ENCODE assay signal across 15 cellular contexts in genomic region chr6:44933113-44933512, GRCh38.
DNase-seq lines count a peak whose midpoint lies in the region; ATAC-seq lines count a peak whose summit lies in the region.
"Had no signal": no experiment of that assay in that cellular context is flagged by ENCODE, and none has a peak within 500 bp of the region (broad histone marks: within the 10 kb centered on the region; RNA-seq: fewer than 3 reads in every experiment).

No MANE protein-coding gene starts in this region.

- peaks cover 3% of the 10 kb centered on the region for H3K36me3 Mint-ChIP-seq in activated naive CD4-positive, alpha-beta T cell treated with anti-CD3 and anti-CD28 coated beads, Interleukin-2, amount 50 U/mL, for 24 hours
- no peaks in the 10 kb centered on the region for H3K36me3 Mint-ChIP-seq in T-helper 17 cell (ENCODE audit: low read depth)

- H3K4me1 ChIP-seq in effector memory CD4-positive, alpha-beta T cell (ENCODE audit: control insufficient read depth, insufficient read depth, low read length, poor library complexity, severe bottlenecking) = peaks cover 4% of the 10 kb centered on the region

- ATAC-seq in T-helper 17 cell (peak; percentile 37), HG03469 (IDR thresholded peaks at IDR 0.05; ENCODE audit: unreplicated experiment) (no peak)
- no peak for ATAC-seq in stimulated activated naive CD8-positive, alpha-beta T cell treated with anti-CD3 and anti-CD28 coated beads, Interleukin-15, amount 100 ng/mL, for 72 hours

- no peaks in the 10 kb centered on the region for H3K9me3 ChIP-seq in T-helper 17 cell (ENCODE audit: control insufficient read depth, low read length, poor library complexity, severe bottlenecking)
- H3K9me3 ChIP-seq in effector memory CD4-positive, alpha-beta T cell (ENCODE audit: control insufficient read depth, low read length) = no peaks in the 10 kb centered on the region
- H3K9me3 ChIP-seq: SJCRH30 had no signal

- no peak for DNase-seq in activated naive CD4-positive, alpha-beta T cell treated with anti-CD3 and anti-CD28 coated beads, Interleukin-2, amount 50 U/mL, for 16 hours
- no peak for DNase-seq in T-helper 17 cell
- DNase-seq in effector memory CD4-positive, alpha-beta T cell = no peak
- DNase-seq in stimulated activated naive CD8-positive, alpha-beta T cell treated with anti-CD3 and anti-CD28 coated beads, Interleukin-15, amount 100 ng/mL, for 72 hours = no peak
- DNase-seq in NCI-H510A (lab: John Stamatoyannopoulos, UW) = no peak
- DNase-seq in SHP77 (lab: John Stamatoyannopoulos, UW) = no peak
- DNase-seq: amygdala, NCI-H2227 treated with DMSO at 0.1 percent for 48 hours, SJCRH30, substantia nigra had no signal

- H3K27ac Mint-ChIP-seq in activated naive CD4-positive, alpha-beta T cell treated with anti-CD3 and anti-CD28 coated beads, Interleukin-2, amount 50 U/mL, for 24 hours = peak overlapping the region; percentile 91
- H3K27ac Mint-ChIP-seq in T-helper 17 cell = peak overlapping the region; percentile 99
- peak overlapping the region; percentile 6 to 92 for H3K27ac Mint-ChIP-seq in stimulated activated naive CD8-positive, alpha-beta T cell treated with anti-CD3 and anti-CD28 coated beads, Interleukin-15, amount 100 ng/mL, for 72 hours

- H3K27ac ChIP-seq in effector memory CD4-positive, alpha-beta T cell (ENCODE audit: insufficient read depth, low read length, poor library complexity, severe bottlenecking) = peak overlapping the region; percentile 78
- H3K27ac ChIP-seq: epithelial cell of prostate, SJCRH30 had no signal

- no peaks in the 10 kb centered on the region for H3K27me3 ChIP-seq in effector memory CD4-positive, alpha-beta T cell (replicated peaks; ENCODE audit: control insufficient read depth, insufficient read depth, low read length, poor library complexity, severe bottlenecking)
- H3K27me3 ChIP-seq: SJCRH30 had no signal

- H3K36me3 ChIP-seq in effector memory CD4-positive, alpha-beta T cell (ENCODE audit: control insufficient read depth, insufficient read depth, low read length) = no peaks in the 10 kb centered on the region
- H3K36me3 ChIP-seq: SJCRH30 had no signal

- peaks cover 60% of the 10 kb centered on the region for H3K4me1 Mint-ChIP-seq in activated naive CD4-positive, alpha-beta T cell treated with anti-CD3 and anti-CD28 coated beads, Interleukin-2, amount 50 U/mL, for 24 hours
- H3K4me1 Mint-ChIP-seq in T-helper 17 cell = peaks cover 27% of the 10 kb centered on the region
- peaks cover 57% of the 10 kb centered on the region for H3K4me1 Mint-ChIP-seq in stimulated activated naive CD8-positive, alpha-beta T cell treated with anti-CD3 and anti-CD28 coated beads, Interleukin-15, amount 100 ng/mL, for 72 hours
- H3K4me1 Mint-ChIP-seq: neural crest cell had no signal

- H3K27me3 Mint-ChIP-seq in activated naive CD4-positive, alpha-beta T cell treated with anti-CD3 and anti-CD28 coated beads, Interleukin-2, amount 50 U/mL, for 24 hours = no peaks in the 10 kb centered on the region
- no peaks in the 10 kb centered on the region for H3K27me3 Mint-ChIP-seq in T-helper 17 cell
- H3K27me3 Mint-ChIP-seq in stimulated activated naive CD8-positive, alpha-beta T cell treated with anti-CD3 and anti-CD28 coated beads, Interleukin-15, amount 100 ng/mL, for 72 hours = no peaks in the 10 kb centered on the region
- H3K27me3 Mint-ChIP-seq: IgD-negative memory B cell had no signal

- peak overlapping the region; percentile 49 for H3K4me3 ChIP-seq in effector memory CD4-positive, alpha-beta T cell (ENCODE audit: insufficient read depth, low read depth, low read length, poor library complexity, severe bottlenecking)
- H3K4me3 ChIP-seq: SJCRH30 had no signal

- H3K4me3 Mint-ChIP-seq in activated naive CD4-positive, alpha-beta T cell treated with anti-CD3 and anti-CD28 coated beads, Interleukin-2, amount 50 U/mL, for 24 hours = peak overlapping the region; percentile 87
- peak overlapping the region; percentile 89 for H3K4me3 Mint-ChIP-seq in T-helper 17 cell
- peak overlapping the region; percentile 61 to 83 for H3K4me3 Mint-ChIP-seq in stimulated activated naive CD8-positive, alpha-beta T cell treated with anti-CD3 and anti-CD28 coated beads, Interleukin-15, amount 100 ng/mL, for 72 hours
- H3K4me3 Mint-ChIP-seq: neural crest cell had no signal

- peaks cover 3% of the 10 kb centered on the region for H3K9me3 Mint-ChIP-seq in activated naive CD4-positive, alpha-beta T cell treated with anti-CD3 and anti-CD28 coated beads, Interleukin-2, amount 50 U/mL, for 24 hours
- H3K9me3 Mint-ChIP-seq in stimulated activated naive CD8-positive, alpha-beta T cell treated with anti-CD3 and anti-CD28 coated beads, Interleukin-15, amount 100 ng/mL, for 72 hours = no peaks in the 10 kb centered on the region
- H3K9me3 Mint-ChIP-seq: neural crest cell had no signal

Comparison
In these comparisons a context has a peak if more than half of its experiments do, and no peak if none do; other contexts are left out.
1. H3K27ac Mint-ChIP-seq: peak in every context shown above with its lines; median percentile 99 in T-helper 17 cell; 91 in activated naive CD4-positive, alpha-beta T cell treated with anti-CD3 and anti-CD28 coated beads, Interleukin-2, amount 50 U/mL, for 24 hours; 49 in stimulated activated naive CD8-positive, alpha-beta T cell treated with anti-CD3 and anti-CD28 coated beads, Interleukin-15, amount 100 ng/mL, for 72 hours.